1 cellular context compared by ENCODE assay signal in genomic region chr6:127367023-127367375, GRCh38.
TF ChIP-seq lines count a peak whose summit lies in the region.

No MANE protein-coding gene starts in this region.

TF ChIP-seq in HEK293T, 16 proteins besides CTCF, POLR2A, EP300 and RAD21:
- TF ChIP-seq FOXM1 (IDR thresholded peaks at IDR 0.05; ENCODE audit: borderline replicate concordance) (no peak), SP1 (IDR thresholded peaks at IDR 0.05) (no peak), L3MBTL2 (conservative IDR thresholded peaks at IDR 0.05) (no peak), PKNOX1 (IDR thresholded peaks at IDR 0.05) (no peak), LEF1 (IDR thresholded peaks at IDR 0.05; ENCODE audit: borderline replicate concordance) (no peak), ELF4 (IDR thresholded peaks at IDR 0.05) (no peak), FOXA1 (IDR thresholded peaks at IDR 0.05) (no peak), FOXK2 (IDR thresholded peaks at IDR 0.05) (no peak), ZNF384 (IDR thresholded peaks at IDR 0.05) (no peak), TARDBP (IDR thresholded peaks at IDR 0.05) (no peak), HDGF (IDR thresholded peaks at IDR 0.05; ENCODE audit: borderline replicate concordance) (no peak), BHLHE40 (IDR thresholded peaks at IDR 0.05; ENCODE audit: borderline replicate concordance) (no peak), ARNT (IDR thresholded peaks at IDR 0.05) (no peak), SUZ12 (IDR thresholded peaks at IDR 0.05) (no peak), NFRKB (IDR thresholded peaks at IDR 0.05) (no peak)
